Comparison of ENCODE assay signal across 32 cellular contexts in genomic region chr5:5055708-5056107, GRCh38.
"Had no signal": no experiment of that assay in that cellular context is flagged by ENCODE, and none has a peak within 500 bp of the region (broad histone marks: within the 10 kb centered on the region; RNA-seq: fewer than 3 reads in every experiment).

No MANE protein-coding gene starts in this region.

- ATAC-seq: activated CD4-positive, alpha-beta T cell treated with anti-CD3 and anti-CD28 coated beads for 36 hours; activated CD4-positive, CD25-positive, alpha-beta regulatory T cell treated with anti-CD3 and anti-CD28 coated beads, Interleukin-2, amount 50 U/mL, for 24 hours; activated CD8-positive, alpha-beta memory T cell treated with anti-CD3 and anti-CD28 coated beads, Interleukin-2, amount 10 ng/mL, durations not matched to agents 7 days and 5 days; activated CD8-positive, alpha-beta T cell treated with anti-CD3 and anti-CD28 coated beads, Interleukin-2, amount 10 ng/mL, durations not matched to agents 7 days and 5 days; activated naive CD8-positive, alpha-beta T cell treated with anti-CD3 and anti-CD28 coated beads, Interleukin-2, amount 50 U/mL, for 24 hours; WTC11 had no signal

- H3K27me3 ChIP-seq: ascending aorta, cardiac muscle cell had no signal

- H3K4me3 ChIP-seq: ascending aorta, cardiac muscle cell had no signal

- H3K36me3 ChIP-seq: ascending aorta, cardiac muscle cell had no signal

- H3K27ac ChIP-seq: ascending aorta, cardiac muscle cell, VCaP had no signal

- DNase-seq: activated CD4-positive, alpha-beta memory T cell treated with anti-CD3 and anti-CD28 coated beads, Interleukin-2, amount 10 ng/mL, durations not matched to agents 7 days and 5 days; activated CD4-positive, alpha-beta T cell treated with anti-CD3 and anti-CD28 coated beads for 1 hour; activated CD4-positive, alpha-beta T cell treated with anti-CD3 and anti-CD28 coated beads for 36 hours; activated CD4-positive, alpha-beta T cell treated with anti-CD3 and anti-CD28 coated beads for 48 hours; activated CD4-positive, alpha-beta T cell treated with anti-CD3 and anti-CD28 coated beads, Interleukin-2, amount 10 ng/mL, durations not matched to agents 7 days and 5 days; activated CD4-positive, alpha-beta T cell treated with anti-CD3 and anti-CD28 coated beads, Interleukin-2, amount 50 U/mL, for 48 hours; activated CD4-positive, CD25-positive, alpha-beta regulatory T cell; activated CD8-positive, alpha-beta memory T cell treated with anti-CD3 and anti-CD28 coated beads for 24 hours; activated CD8-positive, alpha-beta memory T cell treated with anti-CD3 and anti-CD28 coated beads, Interleukin-2, amount 10 ng/mL, durations not matched to agents 7 days and 5 days; activated CD8-positive, alpha-beta memory T cell treated with anti-CD3 and anti-CD28 coated beads, Interleukin-2, amount 50 U/mL, for 48 hours; activated CD8-positive, alpha-beta T cell treated with anti-CD3 and anti-CD28 coated beads, Interleukin-2, amount 10 ng/mL, durations not matched to agents 7 days and 5 days; activated effector memory CD4-positive, alpha-beta T cell treated with Interleukin-2 at 50 U/mL for 16 hours; activated gamma-delta T cell; activated naive CD4-positive, alpha-beta T cell treated with anti-CD3 and anti-CD28 coated beads, Interleukin-2, amount 10 ng/mL, durations not matched to agents 7 days and 5 days; activated naive CD4-positive, alpha-beta T cell treated with Interleukin-2 at 50 U/mL for 16 hours; activated naive CD8-positive, alpha-beta T cell treated with anti-CD3 and anti-CD28 coated beads, Interleukin-2, amount 10 ng/mL, durations not matched to agents 7 days and 5 days; activated naive CD8-positive, alpha-beta T cell treated with anti-CD3 and anti-CD28 coated beads, Interleukin-2, amount 50 U/mL, for 24 hours; activated T-cell treated with anti-CD3 and anti-CD28 coated beads, Interleukin-2, amount 50 U/mL, for 24 hours; activated T-cell treated with anti-CD3 and anti-CD28 coated beads, Interleukin-2, amount 50 U/mL, for 48 hours; amygdala; anterior cingulate cortex; caudate nucleus; T-helper 1 cell; T-helper 2 cell; T-helper 9 cell had no signal

- H3K4me1 ChIP-seq: ascending aorta had no signal

- FAIRE-seq: bronchial epithelial cell, TTC549 had no signal

- H3K9me3 ChIP-seq: ascending aorta had no signal
